Comparison of ENCODE assay signal across 11 cellular contexts in genomic region chr3:157133434-157134320, GRCh38. TPM values are rescaled to one million over a fixed set of nuclear protein-coding genes. Genes with fewer than 3 reads are reported as not detected.
DNase-seq lines count a peak whose midpoint lies in the region; ATAC-seq and TF ChIP-seq lines count a peak whose summit lies in the region.
"Had no signal": no experiment of that assay in that cellular context is flagged by ENCODE, and none has a peak within 500 bp of the region (broad histone marks: within the 10 kb centered on the region; RNA-seq: fewer than 3 reads in every experiment).

No MANE protein-coding gene starts in this region.

- no peaks in the 10 kb centered on the region for H3K36me3 ChIP-seq in CD8-positive, alpha-beta memory T cell (ENCODE audit: insufficient read depth, low read length)
- H3K36me3 ChIP-seq in PC-3 (ENCODE audit: low read depth, low read length) (no peaks in the 10 kb centered on the region), left ventricle myocardium inferior (peaks cover 6% of the 10 kb centered on the region), skeletal muscle tissue (ENCODE audit: control insufficient read depth in 3 of 3, insufficient read depth in 3 of 3, low read length in 3 of 3) (peaks cover 0 to 4% (median 0%) of the 10 kb centered on the region in 3 donors), HAP-1 (replicated peaks) (no peaks in the 10 kb centered on the region)

- TF ChIP-seq CTCF in PC-3 (conservative IDR thresholded peaks at IDR 0.05; ENCODE audit: low read depth, low read length) (no peak), left ventricle myocardium inferior (IDR thresholded peaks at IDR 0.05; ENCODE audit: borderline replicate concordance) (no peak)

- H3K27me3 ChIP-seq in CD8-positive, alpha-beta memory T cell (ENCODE audit: insufficient read depth, low read length, poor library complexity, severe bottlenecking) = no peaks in the 10 kb centered on the region
- H3K27me3 ChIP-seq in PC-3 (ENCODE audit: low read length) (no peaks in the 10 kb centered on the region), left ventricle myocardium inferior (ENCODE audit: low read depth) (no peaks in the 10 kb centered on the region), skeletal muscle tissue (ENCODE audit: control insufficient read depth in 3 of 3, insufficient read depth in 3 of 3, low read length in 3 of 3) (no peaks in the 10 kb centered on the region), HAP-1 (ENCODE audit: low read depth) (no peaks in the 10 kb centered on the region)

- CTCF ChIA-PET in CD8-positive, alpha-beta memory T cell (lab: Charles Lee) = interaction anchor here (1.0 to 4.6 kb wide), 9 partner anchors 9 to 982 kb away, joined by 3 to 28 read pairs (median 4); no protein-coding TSS in a partner anchor
- CTCF ChIA-PET in PC-3 (lab: Charles Lee) = interaction anchor here (0.6 kb wide), 3 partner anchors 51 to 690 kb away, joined by 3 read pairs; no protein-coding TSS in a partner anchor

- H3K9ac ChIP-seq in PC-3 (ENCODE audit: low read length) (no peak overlapping the region; the same call in 1 of the 2 replicates), skeletal muscle tissue (ENCODE audit: low read depth in 1 of 3, low read length in 3 of 3) (peak overlapping the region in 1 of 3 donors; percentile 28)

- no peak overlapping the region for H3K4me3 ChIP-seq in CD8-positive, alpha-beta memory T cell (ENCODE audit: low read length)
- H3K4me3 ChIP-seq in PC-3 (ENCODE audit: low read length) = no peak overlapping the region
- no peak overlapping the region for H3K4me3 ChIP-seq in left ventricle myocardium inferior
- H3K4me3 ChIP-seq in skeletal muscle tissue (ENCODE audit: low read length in 3 of 3) = no peak overlapping the region
- no peak overlapping the region for H3K4me3 ChIP-seq in HAP-1

- peaks cover 58% of the 10 kb centered on the region for H3K4me1 ChIP-seq in CD8-positive, alpha-beta memory T cell (ENCODE audit: insufficient read depth, low read length)
- H3K4me1 ChIP-seq in PC-3 (ENCODE audit: insufficient read depth, low read length) = peaks cover 85% of the 10 kb centered on the region
- H3K4me1 ChIP-seq in left ventricle myocardium inferior = peaks cover 95% of the 10 kb centered on the region
- H3K4me1 ChIP-seq in skeletal muscle tissue (ENCODE audit: control insufficient read depth in 3 of 3, insufficient read depth in 3 of 3, low read length in 3 of 3) = peaks cover 64 to 81% (median 76%) of the 10 kb centered on the region in 3 donors
- peaks cover 10% of the 10 kb centered on the region for H3K4me1 ChIP-seq in HAP-1

- no peaks in the 10 kb centered on the region for H3K79me2 ChIP-seq in PC-3 (ENCODE audit: low read length)

- intact Hi-C loops in PC-3 (cut with micrococcal nuclease) (no loop called here), left ventricle myocardium inferior (cut with micrococcal nuclease) (no loop called here)

- H3K36me3 Mint-ChIP-seq in CD8-positive, alpha-beta memory T cell = peaks cover 0 to 8% (median 0%) of the 10 kb centered on the region in 3 donors

- no peaks in the 10 kb centered on the region for H4K20me1 ChIP-seq in PC-3 (ENCODE audit: low read length)

- H3K27me3 Mint-ChIP-seq in CD8-positive, alpha-beta memory T cell = no peaks in the 10 kb centered on the region

- no peaks in the 10 kb centered on the region for H3K9me3 Mint-ChIP-seq in CD8-positive, alpha-beta memory T cell

- peak overlapping the region; percentile 69 to 98 (median 96) for H3K27ac Mint-ChIP-seq in CD8-positive, alpha-beta memory T cell

- H3K4me1 Mint-ChIP-seq in CD8-positive, alpha-beta memory T cell = peaks cover 67 to 86% (median 86%) of the 10 kb centered on the region in 3 donors

- in situ Hi-C loops in HAP-1 (cut with MboI; ENCODE audit: low sequenced_read_pairs) = loop anchor here (10.0 to 25.0 kb wide), 2 partner anchors 969 to 1121 kb away; no protein-coding TSS in a partner anchor

- no peak for DNase-seq in CD8-positive, alpha-beta memory T cell
- DNase-seq in PC-3 (no peak), left ventricle myocardium inferior (no peak), HAP-1 (ENCODE audit: low spot score in 2 of 2) (no peak)
- DNase-seq: activated CD8-positive, alpha-beta memory T cell treated with anti-CD3 and anti-CD28 coated beads for 24 hours; MV-4-11; NCI-H2227 treated with DMSO at 0.1 percent for 48 hours; stimulated activated naive CD4-positive, alpha-beta T cell treated with Interleukin-2 at 50 U/mL for 16 hours had no signal

- no peak overlapping the region for H3K27ac ChIP-seq in CD8-positive, alpha-beta memory T cell (ENCODE audit: low read depth, low read length)
- H3K27ac ChIP-seq in PC-3 (ENCODE audit: low read length) = peak overlapping the region; percentile 99
- H3K27ac ChIP-seq in left ventricle myocardium inferior (replicated peaks) = peak overlapping the region; percentile 82
- peak overlapping the region; percentile 76 for H3K27ac ChIP-seq in skeletal muscle tissue (ENCODE audit: low read depth, low read length)

- H3K4me2 ChIP-seq in PC-3 (ENCODE audit: low read length) = no peak overlapping the region

- no peaks in the 10 kb centered on the region for H3K9me3 ChIP-seq in CD8-positive, alpha-beta memory T cell (ENCODE audit: low read length)
- no peaks in the 10 kb centered on the region for H3K9me3 ChIP-seq in PC-3 (ENCODE audit: low read length)
- no peaks in the 10 kb centered on the region for H3K9me3 ChIP-seq in left ventricle myocardium inferior (replicated peaks)
- H3K9me3 ChIP-seq in skeletal muscle tissue (ENCODE audit: control insufficient read depth in 3 of 3, low read length in 3 of 3) = no peaks in the 10 kb centered on the region
- H3K9me3 ChIP-seq in HAP-1 = no peaks in the 10 kb centered on the region

- no peaks in the 10 kb centered on the region for H3K9me2 ChIP-seq in PC-3 (replicated peaks; ENCODE audit: low read length)

- H2AFZ ChIP-seq in PC-3 (ENCODE audit: low read length) = no peak overlapping the region

- POLR2A ChIA-PET in CD8-positive, alpha-beta memory T cell (lab: Charles Lee) = no interaction called here
- POLR2A ChIA-PET in PC-3 (lab: Charles Lee; ENCODE audit: unreplicated experiment) = interaction anchor here (0.5 kb wide), 1 partner anchor 45 kb away, joined by 3 read pairs; no protein-coding TSS in a partner anchor

- no TSS peak for BruUV-seq in PC-3 (replicated peaks; lab: Mats Ljungman, UMichigan)

- peak overlapping the region in 2 of 7 donors; percentile 19 to 44 for H3K4me3 Mint-ChIP-seq in CD8-positive, alpha-beta memory T cell

- H3F3A ChIP-seq in PC-3 (ENCODE audit: low read length, unreplicated experiment) = peaks cover 15% of the 10 kb centered on the region

- ATAC-seq in PC-3 (no peak), GM18867 (IDR thresholded peaks at IDR 0.05; ENCODE audit: unreplicated experiment) (no peak), GM18861 (IDR thresholded peaks at IDR 0.05; ENCODE audit: unreplicated experiment) (no peak)

RNA-seq across cellular contexts. Expression of gene CCNL1, which starts 26.3 kb away (rescaled TPM):
- 100 to 1,000 TPM; 125 to 126 TPM for total RNA-seq in CD8-positive, alpha-beta memory T cell
- polyA plus RNA-seq in CD8-positive, alpha-beta memory T cell = 62.1 TPM
- 172 and 231 TPM in 2 replicates for total RNA-seq in PC-3 (2014; rRNA removed)
- 19.2 TPM for total RNA-seq in left ventricle myocardium inferior
- total RNA-seq in skeletal muscle tissue = 52.7 TPM
